9 cellular contexts compared by ENCODE assay signal in the genomic region with DNA sequence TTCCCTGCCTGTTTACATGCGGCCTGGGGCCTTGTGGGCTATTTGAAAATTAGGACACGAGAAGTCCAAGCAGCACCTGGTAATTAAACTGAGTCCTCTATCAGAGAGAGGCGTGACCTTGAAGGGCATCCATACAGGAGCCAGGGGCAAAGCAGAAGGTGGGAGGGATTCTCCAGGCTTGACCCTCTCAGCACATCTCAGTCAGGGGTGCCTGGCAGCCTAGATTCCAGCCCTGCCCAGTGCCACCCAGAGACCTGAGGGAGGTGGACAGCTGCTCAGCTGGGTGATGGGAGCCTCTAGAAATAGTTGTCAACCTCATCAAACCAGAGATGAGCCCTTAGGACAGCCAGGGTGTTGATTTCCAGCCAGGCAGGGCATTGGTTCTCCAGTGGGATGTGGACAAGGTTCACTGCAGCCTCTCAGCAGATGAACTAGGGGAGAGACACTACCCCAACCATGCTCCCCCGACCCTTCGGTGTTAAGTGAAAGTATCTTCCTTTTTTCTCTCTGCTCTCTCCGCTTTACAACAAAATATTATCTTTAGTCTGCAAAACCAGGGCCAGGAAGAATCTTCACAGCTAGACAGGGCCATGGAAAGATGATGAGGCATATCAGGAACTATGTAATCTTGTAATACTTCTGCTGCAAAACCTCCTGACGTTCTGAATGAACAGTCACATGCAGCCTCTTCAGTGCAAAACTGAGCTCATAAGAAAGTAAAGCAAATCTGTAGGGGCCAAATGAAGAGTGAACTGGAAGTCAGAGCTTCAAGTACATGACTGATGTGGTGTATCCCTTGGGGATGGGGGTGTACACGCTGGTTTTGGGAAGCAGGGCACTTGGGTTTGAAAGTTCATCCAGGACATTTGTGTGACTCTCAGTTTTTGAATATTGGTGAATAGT. TPM values are rescaled to one million over a fixed set of nuclear protein-coding genes. Genes with fewer than 3 reads are reported as not detected.
DNase-seq lines count a peak whose midpoint lies in the region; ATAC-seq, FAIRE-seq and TF ChIP-seq lines count a peak whose summit lies in the region.
"Had no signal": no experiment of that assay in that cellular context is flagged by ENCODE, and none has a peak within 500 bp of the region (broad histone marks: within the 10 kb centered on the region; RNA-seq: fewer than 3 reads in every experiment).

No MANE protein-coding gene starts in this region.

- H3K4me3 Mint-ChIP-seq in activated T-helper 17 cell treated with anti-CD3 and anti-CD28 coated beads, Interleukin-2, amount 50 U/mL, for 72 hours: peak overlapping the region; percentile 97
- H3K4me3 Mint-ChIP-seq in type B pancreatic cell: no peak overlapping the region

- no peaks in the 10 kb centered on the region for H3K79me2 ChIP-seq in HepG2 (ENCODE audit: insufficient read depth, low read length)

- ATAC-seq in right cardiac atrium: no peak
- no peak for ATAC-seq in Right ventricle myocardium inferior
- ATAC-seq in activated T-helper 17 cell treated with anti-CD3 and anti-CD28 coated beads, Interleukin-2, amount 50 U/mL, for 72 hours (replicated peaks): no peak
- ATAC-seq in HepG2: no peak
- no peak for ATAC-seq in GM19467 (IDR thresholded peaks at IDR 0.05; ENCODE audit: unreplicated experiment)
- ATAC-seq in HG03342 (IDR thresholded peaks at IDR 0.05; ENCODE audit: unreplicated experiment): no peak
- ATAC-seq in HG03159 (IDR thresholded peaks at IDR 0.05; ENCODE audit: unreplicated experiment): no peak

- POLR2A ChIA-PET in HepG2 (lab: Yijun Ruan, JAX): no interaction called here

- no peaks in the 10 kb centered on the region for H4K20me1 ChIP-seq in HepG2 (ENCODE audit: insufficient read depth, low read length)

- TF ChIP-seq CTCF in HepG2 (CRISPR knock-in tag; IDR thresholded peaks at IDR 0.05) (no peak), type B pancreatic cell (conservative IDR thresholded peaks at IDR 0.05) (no peak)

- DNase-seq in right cardiac atrium (no peak), Right ventricle myocardium inferior (ENCODE audit: missing footprints) (no peak), HepG2 (ENCODE audit: low spot score) (no peak), type B pancreatic cell (ENCODE audit: extremely low spot score, unreplicated experiment) (no peak)
- DNase-seq: AML-193 had no signal

- no peak for TF ChIP-seq RAD21 in HepG2 (CRISPR knock-in tag; IDR thresholded peaks at IDR 0.05)

- H3K4me3 ChIP-seq in right cardiac atrium (ENCODE audit: low read length) (no peak overlapping the region), HepG2 (replicated peaks in 1 of 3; ENCODE audit: insufficient read depth in 1 of 3, low read depth in 2 of 3, low read length in 3 of 3) (no peak overlapping the region)

- H3K27ac ChIP-seq in right cardiac atrium (ENCODE audit: low read length): peak overlapping the region; percentile 61
- no peak overlapping the region for H3K27ac ChIP-seq in HepG2 (ENCODE audit: extremely low read length, insufficient read depth, low read length)

- no peaks in the 10 kb centered on the region for H3K9me3 Mint-ChIP-seq in activated T-helper 17 cell treated with anti-CD3 and anti-CD28 coated beads, Interleukin-2, amount 50 U/mL, for 72 hours
- no peaks in the 10 kb centered on the region for H3K9me3 Mint-ChIP-seq in type B pancreatic cell

- in situ Hi-C loops in HepG2 (cut with HindIII; ENCODE audit: extremely low pct_ligation_motif_present, low pct_unique_long_range_greater_than_20kb): no loop called here

- H3K27ac Mint-ChIP-seq in activated T-helper 17 cell treated with anti-CD3 and anti-CD28 coated beads, Interleukin-2, amount 50 U/mL, for 72 hours: peak overlapping the region; percentile 99
- peak overlapping the region; percentile 9 for H3K27ac Mint-ChIP-seq in type B pancreatic cell

- peaks cover 17% of the 10 kb centered on the region for H3K4me1 ChIP-seq in right cardiac atrium (ENCODE audit: control insufficient read depth, insufficient read depth, low read length)
- H3K4me1 ChIP-seq in HepG2 (ENCODE audit: insufficient read depth, low read length): peaks cover 29% of the 10 kb centered on the region

- no peak for TF ChIP-seq EP300 in HepG2 (IDR thresholded peaks at IDR 0.05; ENCODE audit: low read depth in 2 of 2, low read length in 2 of 2)
- TF ChIP-seq EP300 in HepG2 (CRISPR knock-in tag; IDR thresholded peaks at IDR 0.05; ENCODE audit: borderline replicate concordance): no peak

- peaks cover 71% of the 10 kb centered on the region for H3K36me3 Mint-ChIP-seq in activated T-helper 17 cell treated with anti-CD3 and anti-CD28 coated beads, Interleukin-2, amount 50 U/mL, for 72 hours (ENCODE audit: low read depth)
- no peaks in the 10 kb centered on the region for H3K36me3 Mint-ChIP-seq in type B pancreatic cell

- WGBS in right cardiac atrium: 72% methylated on average over 8 of the region's 8 CpGs
- 63% methylated on average over 6 of the region's 8 CpGs for WGBS in HepG2 (ENCODE audit: low lambda C conversion rate)

- no peaks in the 10 kb centered on the region for H3K36me3 ChIP-seq in HepG2 (replicated peaks in 1 of 2; ENCODE audit: control insufficient read depth in 1 of 2, insufficient read depth in 2 of 2, low read length in 2 of 2)

- no peak overlapping the region for H3K9ac ChIP-seq in HepG2 (ENCODE audit: insufficient read depth, low read depth, low read length)

- CTCF ChIA-PET in HepG2 (lab: Yijun Ruan, JAX; ENCODE audit: low intra/inter-chr PET ratio, low total read pairs): no interaction called here

- no peak for FAIRE-seq in HepG2 (lab: Jason Lieb, UNC)

- H3K27me3 ChIP-seq in right cardiac atrium (ENCODE audit: control insufficient read depth, insufficient read depth): no peaks in the 10 kb centered on the region
- no peaks in the 10 kb centered on the region for H3K27me3 ChIP-seq in HepG2 (ENCODE audit: control insufficient read depth in 1 of 2, insufficient read depth in 2 of 2, low read length in 2 of 2)

- intact Hi-C loops in right cardiac atrium (cut with DNase I): no loop called here
- intact Hi-C loops in Right ventricle myocardium inferior (cut with DNase I): no loop called here
- intact Hi-C loops in HepG2 (cut with micrococcal nuclease; ENCODE audit: unreplicated experiment): no loop called here

- no peak for TF ChIP-seq POLR2A in HepG2 (IDR thresholded peaks at IDR 0.05; ENCODE audit: insufficient read depth in 1 of 2, low read depth in 2 of 2, low read length in 2 of 2)

- H3K9me3 ChIP-seq in right cardiac atrium (ENCODE audit: control insufficient read depth, low read length) (no peaks in the 10 kb centered on the region), HepG2 (ENCODE audit: low read length) (no peaks in the 10 kb centered on the region)

- H3K4me1 Mint-ChIP-seq in activated T-helper 17 cell treated with anti-CD3 and anti-CD28 coated beads, Interleukin-2, amount 50 U/mL, for 72 hours: peaks cover 55% of the 10 kb centered on the region
- H3K4me1 Mint-ChIP-seq in type B pancreatic cell (ENCODE audit: unreplicated experiment): peaks cover 24% of the 10 kb centered on the region

- no peak overlapping the region for H2AFZ ChIP-seq in HepG2 (ENCODE audit: low read length)

- H3K4me2 ChIP-seq in HepG2 (ENCODE audit: low read depth, low read length): peak overlapping the region; percentile 10; the same call in 1 of the 2 replicates

- no TSS peak for BruUV-seq in HepG2 (replicated peaks; lab: Mats Ljungman, UMichigan)

- H3K27me3 Mint-ChIP-seq in activated T-helper 17 cell treated with anti-CD3 and anti-CD28 coated beads, Interleukin-2, amount 50 U/mL, for 72 hours: no peaks in the 10 kb centered on the region
- no peaks in the 10 kb centered on the region for H3K27me3 Mint-ChIP-seq in type B pancreatic cell

TF ChIP-seq in HepG2, 621 proteins besides CTCF, POLR2A, EP300 and RAD21 (continues in another document):
- TF ChIP-seq ZNF878 (CRISPR knock-in tag; IDR thresholded peaks at IDR 0.05): no peak

RNA-seq across cellular contexts. Expression of a gene that starts 35.9 kb away (rescaled TPM):
- total RNA-seq in right cardiac atrium (100 to 1,000 TPM; 538 to 677 (median 585) TPM), Right ventricle myocardium inferior (886 TPM), HepG2 (2016; rRNA removed; fragmentation: Illumina TruSeq; extraction: Trizol) (256 and 343 TPM in 2 replicates), type B pancreatic cell (ENCODE audit: low replicate concordance) (257 and 264 TPM in 2 replicates)
- polyA plus RNA-seq in right cardiac atrium (1,692 TPM), HepG2 (2011; rRNA removed) (210 and 297 TPM in 2 replicates)
- total RNA-seq in activated T-helper 17 cell treated with anti-CD3 and anti-CD28 coated beads, Interleukin-2, amount 50 U/mL, for 72 hours: 100 to 1,000 TPM; 203 to 227 TPM
- 164 and 167 TPM in 2 replicates for total RNA-seq in HepG2 (2016; cell fraction: cytosol; rRNA removed; fragmentation: Illumina TruSeq; extraction: Trizol; ENCODE audit: low read depth)
- total RNA-seq in HepG2 (2016; cell fraction: insoluble cytoplasmic fraction; rRNA removed; fragmentation: Illumina TruSeq; extraction: Trizol): 249 and 372 TPM in 2 replicates
- total RNA-seq in HepG2 (2016; cell fraction: membrane; rRNA removed; fragmentation: Illumina TruSeq; extraction: Trizol): 151 and 155 TPM in 2 replicates
- total RNA-seq in HepG2 (2016; cell fraction: nucleus; rRNA removed; fragmentation: Illumina TruSeq; extraction: Trizol): 91.7 and 110 TPM in 2 replicates
- 191 and 238 TPM in 2 replicates for polyA plus RNA-seq in HepG2 (2011; cell fraction: cytosol; rRNA removed)
- polyA plus RNA-seq in HepG2 (2011; cell fraction: nucleus; rRNA removed): 57.6 and 58.8 TPM in 2 replicates
- 189 and 218 TPM in 2 replicates for polyA plus RNA-seq in HepG2 (2012)
- 156 and 166 TPM in 2 replicates for polyA plus RNA-seq in HepG2 (2016; cell fraction: cytosol; fragmentation: Illumina TruSeq; extraction: Trizol; ENCODE audit: low read depth)
- polyA plus RNA-seq in HepG2 (2016; cell fraction: insoluble cytoplasmic fraction; fragmentation: Illumina TruSeq; extraction: Trizol; ENCODE audit: low read depth): 387 and 430 TPM in 2 replicates
- polyA plus RNA-seq in HepG2 (2016; cell fraction: membrane; fragmentation: Illumina TruSeq; extraction: Trizol; ENCODE audit: low read depth): 145 and 159 TPM in 2 replicates
- polyA plus RNA-seq in HepG2 (2016; cell fraction: nucleus; fragmentation: Illumina TruSeq; extraction: Trizol; ENCODE audit: insufficient read depth, low read depth): 154 and 160 TPM in 2 replicates
- 48.9 and 100 TPM in 2 replicates for polyA minus RNA-seq in HepG2 (2011; rRNA and poly(A)+ RNA removed; ENCODE audit: low replicate concordance)
- 42.2 and 52.1 TPM in 2 replicates for polyA minus RNA-seq in HepG2 (2011; cell fraction: cytosol; rRNA and poly(A)+ RNA removed)
- 34.6 and 39.2 TPM in 2 replicates for polyA minus RNA-seq in HepG2 (2011; cell fraction: nucleus; rRNA and poly(A)+ RNA removed)
